In genomic region chr10:132961864-132962622, GRCh38 we compare ENCODE assay signal across 8 cellular contexts. TPM values are rescaled to one million over a fixed set of nuclear protein-coding genes. Genes with fewer than 3 reads are reported as not detected.
DNase-seq lines count a peak whose midpoint lies in the region; ATAC-seq and TF ChIP-seq lines count a peak whose summit lies in the region.

No MANE protein-coding gene starts in this region.

- no peaks in the 10 kb centered on the region for H3K9me3 Mint-ChIP-seq in nephron
- peaks cover 2 to 4% of the 10 kb centered on the region in 2 donors for H3K9me3 Mint-ChIP-seq in stimulated activated naive B cell treated with anti-CD40 and anti-IgM and Interleukin-4, amounts not matched to agents 10 μg/mL and 1 μg/mL and 100 μg/mL, for 72 hours

- TF ChIP-seq CTCF in fibroblast of the aortic adventitia (IDR thresholded peaks at IDR 0.05; ENCODE audit: insufficient read depth, low read length) (peak; percentile 29), nephron (IDR thresholded peaks at IDR 0.05; ENCODE audit: unreplicated experiment in 3 of 3) (no peak)

- peak; percentile 54 for ATAC-seq in GM21717 (IDR thresholded peaks at IDR 0.05; ENCODE audit: unreplicated experiment)
- ATAC-seq in stimulated activated naive B cell treated with anti-CD40 and anti-IgM and Interleukin-4, amounts not matched to agents 10 μg/mL and 1 μg/mL and 100 μg/mL, for 72 hours (replicated peaks) = peak; percentile 90 to 91

- H3K36me3 Mint-ChIP-seq in nephron (ENCODE audit: low read depth) = no peaks in the 10 kb centered on the region
- peaks cover 0 to 2% of the 10 kb centered on the region in 2 donors for H3K36me3 Mint-ChIP-seq in stimulated activated naive B cell treated with anti-CD40 and anti-IgM and Interleukin-4, amounts not matched to agents 10 μg/mL and 1 μg/mL and 100 μg/mL, for 72 hours

- H3K4me3 Mint-ChIP-seq in nephron = peak overlapping the region; percentile 81 to 83 (median 82)
- peak overlapping the region; percentile 89 to 91 for H3K4me3 Mint-ChIP-seq in stimulated activated naive B cell treated with anti-CD40 and anti-IgM and Interleukin-4, amounts not matched to agents 10 μg/mL and 1 μg/mL and 100 μg/mL, for 72 hours

- H3K27ac Mint-ChIP-seq in nephron = peak overlapping the region in 2 of 3 experiments; percentile 15 to 73
- H3K27ac Mint-ChIP-seq in stimulated activated naive B cell treated with anti-CD40 and anti-IgM and Interleukin-4, amounts not matched to agents 10 μg/mL and 1 μg/mL and 100 μg/mL, for 72 hours = peak overlapping the region; percentile 88

- H3K4me3 ChIP-seq in fibroblast of the aortic adventitia (ENCODE audit: low read depth, low read length) = peak overlapping the region; percentile 73

- DNase-seq in DMS79 treated with DMSO at 0.1 percent for 48 hours (lab: John Stamatoyannopoulos, UW) (peak; percentile 64), NCI-H2029 (lab: John Stamatoyannopoulos, UW) (peak; percentile 32), activated T-helper 1 cell treated with Interleukin-2 at 50 U/mL for 16 hours (ENCODE audit: low read depth) (peak; percentile 38), fibroblast of the aortic adventitia (ENCODE audit: low read depth) (peak; percentile 78), DMS114 treated with DMSO at 0.1 percent for 48 hours (lab: John Stamatoyannopoulos, UW; ENCODE audit: unreplicated experiment) (no peak)
- peak; percentile 81 for DNase-seq in stimulated activated naive B cell treated with anti-CD40 and anti-IgM and Interleukin-4, amounts not matched to agents 10 μg/mL and 1 μg/mL and 100 μg/mL, for 72 hours

- H3K4me1 Mint-ChIP-seq in nephron = peaks cover 19% of the 10 kb centered on the region
- peaks cover 24% of the 10 kb centered on the region in 2 donors for H3K4me1 Mint-ChIP-seq in stimulated activated naive B cell treated with anti-CD40 and anti-IgM and Interleukin-4, amounts not matched to agents 10 μg/mL and 1 μg/mL and 100 μg/mL, for 72 hours

- H3K27me3 Mint-ChIP-seq in nephron (ENCODE audit: low read depth) = peaks cover 26% of the 10 kb centered on the region
- peaks cover 51 to 53% of the 10 kb centered on the region in 2 donors for H3K27me3 Mint-ChIP-seq in stimulated activated naive B cell treated with anti-CD40 and anti-IgM and Interleukin-4, amounts not matched to agents 10 μg/mL and 1 μg/mL and 100 μg/mL, for 72 hours

RNA-seq across cellular contexts. Expression of gene CFAP46, which starts 19.7 kb away (rescaled TPM):
- 0.09 and 1.5 TPM in 2 replicates for total RNA-seq in fibroblast of the aortic adventitia (ENCODE audit: low replicate concordance)
